Comparison of ENCODE assay signal across 15 cellular contexts in the genomic region with DNA sequence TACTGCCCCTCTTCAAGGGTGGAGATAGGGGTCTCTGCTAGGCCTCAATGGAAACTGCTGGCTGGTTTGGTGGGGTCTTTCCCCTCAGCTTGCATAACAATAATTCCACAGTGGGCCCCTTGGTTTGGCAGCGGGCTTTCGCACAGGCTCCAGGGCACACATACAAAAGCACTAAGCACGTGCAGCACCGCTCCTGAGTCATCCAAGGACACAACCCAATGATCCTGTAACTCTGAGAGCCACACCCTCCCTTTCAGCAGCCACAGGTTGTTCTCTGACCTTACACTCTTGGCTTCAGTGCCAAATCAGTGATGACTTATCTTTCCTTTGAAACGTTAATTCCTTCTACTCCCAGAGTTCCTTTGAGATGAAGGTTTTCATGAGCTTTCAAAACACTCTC. TPM values are rescaled to one million over a fixed set of nuclear protein-coding genes. Genes with fewer than 3 reads are reported as not detected.
DNase-seq lines count a peak whose midpoint lies in the region; ATAC-seq, FAIRE-seq and TF ChIP-seq lines count a peak whose summit lies in the region.
"Had no signal": no experiment of that assay in that cellular context is flagged by ENCODE, and none has a peak within 500 bp of the region (broad histone marks: within the 10 kb centered on the region; RNA-seq: fewer than 3 reads in every experiment).

No MANE protein-coding gene starts in this region.

- H3K4me3 ChIP-seq in GM23248 (no peak overlapping the region), foreskin fibroblast (ENCODE audit: low read depth in 1 of 2, low read length in 2 of 2) (no peak overlapping the region), pancreas (no peak overlapping the region)
- H3K4me3 ChIP-seq: SJSA1 had no signal

- H3K36me3 ChIP-seq in GM23248 (ENCODE audit: low read depth), result no peaks in the 10 kb centered on the region
- H3K36me3 ChIP-seq in pancreas, result no peaks in the 10 kb centered on the region
- H3K36me3 ChIP-seq: SJSA1 had no signal

- peaks cover 24% of the 10 kb centered on the region for H3K4me1 ChIP-seq in GM23248 (ENCODE audit: insufficient read depth)
- H3K4me1 ChIP-seq in pancreas, result peaks cover 0 to 12% (median 3%) of the 10 kb centered on the region in 3 donors
- H3K4me1 ChIP-seq: SJSA1 had no signal

- no peak overlapping the region for H3K27ac Mint-ChIP-seq in activated CD4-positive, alpha-beta T cell treated with anti-CD3 and anti-CD28 coated beads, Interleukin-2, amount 10 ng/mL, durations not matched to agents 24 days and 14 days
- H3K27ac Mint-ChIP-seq: CD8-positive, alpha-beta T cell; stimulated activated naive CD8-positive, alpha-beta T cell treated with anti-CD3 and anti-CD28 coated beads, Interleukin-15, Interleukin-2, amounts not matched to agents 100 ng/mL and 50 ng/mL, for 24 hours had no signal

- H3K27ac ChIP-seq in GM23248 (no peak overlapping the region), pancreas (no peak overlapping the region)
- H3K27ac ChIP-seq: SJSA1 had no signal

- intact Hi-C loops in pancreas (cut with DNase I), result no loop called here
- intact Hi-C loops in activated CD4-positive, alpha-beta T cell treated with anti-CD3 and anti-CD28 coated beads, Interleukin-2, amount 10 ng/mL, durations not matched to agents 24 days and 14 days (cut with micrococcal nuclease), result no loop called here

- peak; percentile 43 for DNase-seq in GM23248
- peak; percentile 67 for DNase-seq in RCC 7860 (ENCODE audit: low spot score)
- peak; percentile 51 to 71 for DNase-seq in foreskin fibroblast
- peak in 4 of 6 donors; percentile 62 to 75 (median 70) for DNase-seq in pancreas
- DNase-seq in activated CD4-positive, alpha-beta T cell treated with anti-CD3 and anti-CD28 coated beads, Interleukin-2, amount 10 ng/mL, durations not matched to agents 24 days and 14 days, result no peak
- no peak for DNase-seq in NK-92 (lab: John Stamatoyannopoulos, UW; ENCODE audit: unreplicated experiment)
- DNase-seq in DMS79 treated with DMSO at 0.1 percent for 48 hours (lab: John Stamatoyannopoulos, UW), result no peak
- DNase-seq: activated CD4-positive, alpha-beta T cell treated with anti-CD3 and anti-CD28 coated beads, Interleukin-2, amount 50 U/mL, for 1 hour; CD8-positive, alpha-beta T cell; NCI-H2107 had no signal

- peaks cover 2% of the 10 kb centered on the region for H3K27me3 Mint-ChIP-seq in activated CD4-positive, alpha-beta T cell treated with anti-CD3 and anti-CD28 coated beads, Interleukin-2, amount 10 ng/mL, durations not matched to agents 24 days and 14 days

- H3K4me3 Mint-ChIP-seq in activated CD4-positive, alpha-beta T cell treated with anti-CD3 and anti-CD28 coated beads, Interleukin-2, amount 10 ng/mL, durations not matched to agents 24 days and 14 days, result no peak overlapping the region
- H3K4me3 Mint-ChIP-seq: activated naive CD4-positive, alpha-beta T cell treated with anti-CD3 and anti-CD28 coated beads, Interleukin-2, amount 50 U/mL, for 24 hours; CD8-positive, alpha-beta T cell; stimulated activated naive CD8-positive, alpha-beta T cell treated with anti-CD3 and anti-CD28 coated beads, Interleukin-15, Interleukin-2, amounts not matched to agents 100 ng/mL and 50 ng/mL, for 24 hours had no signal

- FAIRE-seq in RCC 7860 (lab: Jason Lieb, UNC), result no peak
- no peak for FAIRE-seq in pancreas (lab: Jason Lieb, UNC)
- FAIRE-seq: GM12891 had no signal

- peak; percentile 91 to 98 (median 94) for ATAC-seq in pancreas
- no peak for ATAC-seq in GM18511 (IDR thresholded peaks at IDR 0.05; ENCODE audit: unreplicated experiment)
- ATAC-seq: CD8-positive, alpha-beta T cell had no signal

- H2AFZ ChIP-seq in GM23248, result no peak overlapping the region

- peaks cover 11% of the 10 kb centered on the region for H3F3A ChIP-seq in GM23248 (ENCODE audit: insufficient read depth)

- no peaks in the 10 kb centered on the region for H4K20me1 ChIP-seq in GM23248 (ENCODE audit: insufficient read depth)

- H3K4me2 ChIP-seq in GM23248 (ENCODE audit: unreplicated experiment), result no peak overlapping the region

- 80 to 87% methylated on average over 5 of the region's 5 CpGs for WGBS in GM23248 (ENCODE audit: low coverage in 1 of 2, low lambda C conversion rate in 2 of 2, missing lambda C conversion rate in 2 of 2), 2 experiments
- 48 to 50% methylated on average over 5 of the region's 5 CpGs for WGBS in pancreas, 2 donors

- TF ChIP-seq CTCF in foreskin fibroblast (IDR thresholded peaks at IDR 0.05; ENCODE audit: low read depth, low read length) (no peak), pancreas (IDR thresholded peaks at IDR 0.05) (no peak)

- no peaks in the 10 kb centered on the region for H3K79me2 ChIP-seq in GM23248 (ENCODE audit: insufficient read depth)

- no peaks in the 10 kb centered on the region for H3K27me3 ChIP-seq in GM23248 (replicated peaks; ENCODE audit: insufficient read depth)
- H3K27me3 ChIP-seq in pancreas, result no peaks in the 10 kb centered on the region

- in situ Hi-C loops in GM23248 (cut with MboI), result no loop called here

- no peaks in the 10 kb centered on the region for H3K9me2 ChIP-seq in GM23248 (ENCODE audit: insufficient read depth)

- peaks cover 50% of the 10 kb centered on the region for H3K4me1 Mint-ChIP-seq in activated CD4-positive, alpha-beta T cell treated with anti-CD3 and anti-CD28 coated beads, Interleukin-2, amount 10 ng/mL, durations not matched to agents 24 days and 14 days

- no peaks in the 10 kb centered on the region for H3K9me3 ChIP-seq in GM23248 (ENCODE audit: low read depth)
- H3K9me3 ChIP-seq in pancreas, result no peaks in the 10 kb centered on the region
- H3K9me3 ChIP-seq: SJSA1 had no signal

- H3K9ac ChIP-seq in GM23248, result no peak overlapping the region

- H3K36me3 Mint-ChIP-seq in activated CD4-positive, alpha-beta T cell treated with anti-CD3 and anti-CD28 coated beads, Interleukin-2, amount 10 ng/mL, durations not matched to agents 24 days and 14 days (ENCODE audit: low read depth), result peaks cover 1% of the 10 kb centered on the region
- H3K36me3 Mint-ChIP-seq: CD8-positive, alpha-beta T cell had no signal

- H3K9me3 Mint-ChIP-seq in activated CD4-positive, alpha-beta T cell treated with anti-CD3 and anti-CD28 coated beads, Interleukin-2, amount 10 ng/mL, durations not matched to agents 24 days and 14 days, result no peaks in the 10 kb centered on the region
- H3K9me3 Mint-ChIP-seq: activated naive CD4-positive, alpha-beta T cell treated with anti-CD3 and anti-CD28 coated beads, Interleukin-2, amount 50 U/mL, for 24 hours; CD8-positive, alpha-beta T cell; stimulated activated naive CD8-positive, alpha-beta T cell treated with anti-CD3 and anti-CD28 coated beads, Interleukin-15, Interleukin-2, amounts not matched to agents 100 ng/mL and 50 ng/mL, for 24 hours had no signal

RNA-seq across cellular contexts. Expression of a gene that starts 41.7 kb away (rescaled TPM):
- total RNA-seq in GM23248 (2014; rRNA removed; shearing (Covaris generic)), result 2.1 and 7.5 TPM in 2 replicates
- polyA plus RNA-seq in GM23248 (2016; fragmentation: Nextera tagmentation; extraction: Ambion mirVana), result 5.2 and 5.8 TPM in 2 replicates
- total RNA-seq in pancreas, result 1 to 10 TPM; 2.1 to 8.0 (median 5.0) TPM
- 1 to 10 TPM; 4.9 to 6.0 TPM for polyA plus RNA-seq in pancreas
- total RNA-seq in activated CD4-positive, alpha-beta T cell treated with anti-CD3 and anti-CD28 coated beads, Interleukin-2, amount 10 ng/mL, durations not matched to agents 24 days and 14 days, result 3.7 and 4.3 TPM in 2 replicates

Comparison
In these comparisons a context has a peak if more than half of its experiments do, and no peak if none do; other contexts are left out.
1. DNase-seq: peak in GM23248 (single experiment), RCC 7860 (single experiment), foreskin fibroblast (2 of 2) and pancreas (4 of 6); none in activated CD4-positive, alpha-beta T cell treated with anti-CD3 and anti-CD28 coated beads, Interleukin-2, amount 10 ng/mL, durations not matched to agents 24 days and 14 days (single experiment), NK-92 (single experiment) and DMS79 treated with DMSO at 0.1 percent for 48 hours (single experiment).